ENCODE assay signal across 8 cellular contexts in the genomic region with DNA sequence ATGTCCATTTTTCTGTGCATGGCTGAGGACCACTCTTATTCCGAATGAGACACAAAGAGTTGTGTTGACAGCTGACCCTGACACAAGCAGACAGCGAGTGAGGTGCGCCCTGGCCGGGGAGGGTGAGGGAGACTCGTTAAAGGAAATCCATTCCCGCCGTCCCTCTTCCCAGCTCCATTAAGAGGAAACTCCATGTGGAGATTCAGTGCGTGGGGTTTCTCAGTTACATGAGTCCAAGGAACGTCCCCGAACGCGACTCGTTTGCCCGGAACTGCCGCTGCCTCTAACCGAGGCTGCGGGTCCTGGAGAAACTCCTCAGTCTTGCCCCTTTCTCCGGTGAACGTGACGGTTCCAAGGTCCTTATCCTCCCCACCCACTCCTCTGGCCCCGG. TPM values are rescaled to one million over a fixed set of nuclear protein-coding genes. Genes with fewer than 3 reads are reported as not detected.
DNase-seq lines count a peak whose midpoint lies in the region; ATAC-seq, FAIRE-seq and TF ChIP-seq lines count a peak whose summit lies in the region.

No MANE protein-coding gene starts in this region.

- H3K4me3 Mint-ChIP-seq in IgD-negative memory B cell (peak overlapping the region in 3 of 4 donors; percentile 25 to 47 (median 37)), nephron (peak overlapping the region; percentile 86 to 91 (median 88))

- intact Hi-C loops in endothelial cell of umbilical vein (cut with micrococcal nuclease) (no loop called here), A673 (cut with micrococcal nuclease; ENCODE audit: unreplicated experiment) (no loop called here)

- H3K27me3 ChIP-seq in endothelial cell of umbilical vein (ENCODE audit: control insufficient read depth in 2 of 2, insufficient read depth in 2 of 2, low read length in 2 of 2): peaks cover 17 to 49% of the 10 kb centered on the region in 2 experiments
- peaks cover 90% of the 10 kb centered on the region for H3K27me3 ChIP-seq in A673 (replicated peaks; ENCODE audit: insufficient read depth, low read depth, low read length, poor library complexity)

- H2AFZ ChIP-seq in endothelial cell of umbilical vein (ENCODE audit: low read depth, low read length): peak overlapping the region; percentile 83

- peaks cover 0 to 7% (median 3%) of the 10 kb centered on the region in 3 donors for H3K4me1 Mint-ChIP-seq in IgD-negative memory B cell
- H3K4me1 Mint-ChIP-seq in nephron: peaks cover 5% of the 10 kb centered on the region

- peaks cover 1% of the 10 kb centered on the region for H3K36me3 Mint-ChIP-seq in IgD-negative memory B cell
- no peaks in the 10 kb centered on the region for H3K36me3 Mint-ChIP-seq in nephron (ENCODE audit: low read depth)

- no peak for TF ChIP-seq CTCF in endothelial cell of umbilical vein (IDR thresholded peaks at IDR 0.05; ENCODE audit: extremely low read depth in 1 of 2, insufficient read depth in 1 of 2, low read depth in 1 of 2, low read length in 2 of 2)
- TF ChIP-seq CTCF in nephron (IDR thresholded peaks at IDR 0.05; ENCODE audit: unreplicated experiment in 3 of 3): no peak
- no peak for TF ChIP-seq CTCF in A673 (conservative IDR thresholded peaks at IDR 0.05; ENCODE audit: low read depth, low read length)

- H3K36me3 ChIP-seq in endothelial cell of umbilical vein (ENCODE audit: control insufficient read depth in 2 of 2, extremely low read depth in 1 of 2, insufficient read depth in 2 of 2, low read length in 2 of 2): no peaks in the 10 kb centered on the region
- H3K36me3 ChIP-seq in A673 (ENCODE audit: insufficient read depth, low read length, poor library complexity, severe bottlenecking): no peaks in the 10 kb centered on the region

- no TSS peak for BruUV-seq in endothelial cell of umbilical vein (replicated peaks; lab: Mats Ljungman, UMichigan)
- no TSS peak for BruUV-seq in A673 (replicated peaks; lab: Mats Ljungman, UMichigan)

- H3K4me2 ChIP-seq in endothelial cell of umbilical vein (ENCODE audit: insufficient read depth, low read length): peak overlapping the region; percentile 28

- ATAC-seq in GM21717 (IDR thresholded peaks at IDR 0.05; ENCODE audit: unreplicated experiment): no peak
- no peak for ATAC-seq in GM19455 (IDR thresholded peaks at IDR 0.05; ENCODE audit: unreplicated experiment)

- H3K27ac ChIP-seq in endothelial cell of umbilical vein (ENCODE audit: insufficient read depth, low read depth, low read length): no peak overlapping the region
- H3K27ac ChIP-seq in A673 (ENCODE audit: low read depth, low read length, poor library complexity, severe bottlenecking): no peak overlapping the region

- H3K27ac Mint-ChIP-seq in IgD-negative memory B cell: no peak overlapping the region
- no peak overlapping the region for H3K27ac Mint-ChIP-seq in nephron

- H3K9me3 Mint-ChIP-seq in IgD-negative memory B cell: peaks cover 0 to 2% (median 0%) of the 10 kb centered on the region in 3 donors
- no peaks in the 10 kb centered on the region for H3K9me3 Mint-ChIP-seq in nephron

- H3K4me3 ChIP-seq in endothelial cell of umbilical vein (replicated peaks in 1 of 3; ENCODE audit: insufficient read depth in 1 of 3, low read depth in 1 of 3, low read length in 3 of 3) (peak overlapping the region; percentile 46 to 63 (median 59)), A673 (ENCODE audit: low read depth, low read length, poor library complexity, severe bottlenecking) (no peak overlapping the region)

- CTCF ChIA-PET in endothelial cell of umbilical vein (lab: Charles Lee) (interaction anchor here (0.7 to 1.5 kb wide), 4 partner anchors 14 to 358 kb away, joined by 3 to 4 read pairs (median 3); partner anchors contain the start of gene ESCO1), A673 (lab: Charles Lee) (no interaction called here)

- POLR2A ChIA-PET in endothelial cell of umbilical vein (lab: Charles Lee) (no interaction called here), A673 (lab: Charles Lee; ENCODE audit: low non-redundant PET) (no interaction called here)

- no peaks in the 10 kb centered on the region for H3K9me1 ChIP-seq in endothelial cell of umbilical vein (replicated peaks; ENCODE audit: control insufficient read depth, extremely low read depth, insufficient read depth, low read length)

- H3K79me2 ChIP-seq in endothelial cell of umbilical vein (ENCODE audit: control insufficient read depth, insufficient read depth, low read length): no peaks in the 10 kb centered on the region

- H3K27me3 Mint-ChIP-seq in IgD-negative memory B cell (peaks cover 46% of the 10 kb centered on the region), nephron (ENCODE audit: low read depth) (peaks cover 65% of the 10 kb centered on the region)

- H3K4me1 ChIP-seq in endothelial cell of umbilical vein (ENCODE audit: control insufficient read depth, extremely low read depth, insufficient read depth, low read length): peaks cover 17% of the 10 kb centered on the region
- H3K4me1 ChIP-seq in A673 (ENCODE audit: insufficient read depth, low read length, poor library complexity, severe bottlenecking): peaks cover 11% of the 10 kb centered on the region

- DNase-seq in Ammon's horn (ENCODE audit: low spot score) (peak; percentile 24), endothelial cell of umbilical vein (ENCODE audit: low read depth, low spot score) (no peak), A673 (ENCODE audit: low spot score) (no peak), COLO668 (lab: John Stamatoyannopoulos, UW; ENCODE audit: unreplicated experiment) (no peak)

- H4K20me1 ChIP-seq in endothelial cell of umbilical vein (replicated peaks; ENCODE audit: control insufficient read depth, extremely low read depth, insufficient read depth, low read length): no peaks in the 10 kb centered on the region

- no peak overlapping the region for H3K9ac ChIP-seq in endothelial cell of umbilical vein (replicated peaks; ENCODE audit: extremely low read depth, insufficient read depth, low read length)

- TF ChIP-seq POLR2A in endothelial cell of umbilical vein (IDR thresholded peaks at IDR 0.05; ENCODE audit: low read depth, low read length): no peak

- H3K9me3 ChIP-seq in endothelial cell of umbilical vein (replicated peaks; ENCODE audit: control insufficient read depth, insufficient read depth, low read length) (no peaks in the 10 kb centered on the region), A673 (ENCODE audit: low read depth, low read length, poor library complexity, severe bottlenecking) (no peaks in the 10 kb centered on the region)

- no peak for FAIRE-seq in endothelial cell of umbilical vein (lab: Jason Lieb, UNC)

- dilution Hi-C loops in endothelial cell of umbilical vein (cut with MboI; ENCODE audit: extremely low pct_ligation_motif_present, low sequenced_read_pairs): no loop called here

TF ChIP-seq in endothelial cell of umbilical vein, 7 proteins besides CTCF, POLR2A, EP300 and RAD21:
- TF ChIP-seq MAX (IDR thresholded peaks at IDR 0.05; ENCODE audit: insufficient read depth, insufficient read length) (no peak), MYC (IDR thresholded peaks at IDR 0.05; ENCODE audit: low read depth, low read length) (no peak), POLR2AphosphoS5 (IDR thresholded peaks at IDR 0.05; ENCODE audit: insufficient read depth, low read depth, low read length) (no peak)

RNA-seq across cellular contexts. Expression of gene GREB1L, which starts 1.0 kb away (rescaled TPM):
- polyA plus RNA-seq in IgD-negative memory B cell (0.05 TPM), endothelial cell of umbilical vein (0.27 and 0.41 TPM in 2 replicates)
- total RNA-seq in endothelial cell of umbilical vein (0.22 and 0.76 TPM in 2 replicates), A673 (2021) (0.04 TPM in 1 of 2 replicates, not detected in the other)
- polyA plus RNA-seq in endothelial cell of umbilical vein (2011; cell fraction: cytosol; rRNA removed): 0.40 and 0.47 TPM in 2 replicates
- polyA plus RNA-seq in endothelial cell of umbilical vein (2011; cell fraction: nucleus; rRNA removed): 1.3 and 2.4 TPM in 2 replicates
- polyA plus RNA-seq in endothelial cell of umbilical vein (2012): 4.5 and 6.9 TPM in 2 replicates
- polyA minus RNA-seq in endothelial cell of umbilical vein: 2.0 and 2.7 TPM in 2 replicates
- 11.9 TPM for polyA minus RNA-seq in endothelial cell of umbilical vein (2011; cell fraction: cytosol; rRNA and poly(A)+ RNA removed)
- polyA minus RNA-seq in endothelial cell of umbilical vein (2011; cell fraction: nucleus; rRNA and poly(A)+ RNA removed): 3.6 and 6.7 TPM in 2 replicates
